Comparison of ENCODE assay signal across 29 cellular contexts in the genomic region with DNA sequence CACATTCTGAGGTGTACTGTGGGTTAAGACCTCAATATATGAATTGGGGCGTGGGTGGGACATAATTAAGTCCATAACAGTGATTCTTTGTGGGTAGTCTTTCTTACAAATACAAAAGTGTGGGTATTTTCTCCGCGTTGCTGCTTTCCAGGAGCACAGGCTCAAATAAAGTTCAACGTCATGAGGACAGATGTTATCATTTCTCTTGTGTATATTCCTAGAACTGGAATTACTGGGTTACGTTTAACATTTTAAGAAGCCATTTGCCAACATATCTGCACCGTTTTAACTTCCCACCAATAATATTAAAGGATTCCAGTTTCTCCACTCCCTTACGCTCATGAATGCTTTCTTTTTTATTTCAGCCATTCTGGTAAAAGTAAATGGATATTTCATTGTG.
"Had no signal": no experiment of that assay in that cellular context is flagged by ENCODE, and none has a peak within 500 bp of the region (broad histone marks: within the 10 kb centered on the region; RNA-seq: fewer than 3 reads in every experiment).

No MANE protein-coding gene starts in this region.

- ATAC-seq: effector memory CD8-positive, alpha-beta T cell; esophagus mucosa; foreskin keratinocyte; gastrocnemius medialis; gastroesophageal sphincter; heart left ventricle; heart right ventricle had no signal

- H2AFZ ChIP-seq: hepatocyte had no signal

- H3K4me3 Mint-ChIP-seq: dendritic cell treated with granulocyte-macrophage colony-stimulating factor and Interleukin-4, amounts not matched to agents 40 ng/mL and 50 ng/mL, for 4 days; effector memory CD8-positive, alpha-beta T cell; endodermal cell had no signal

- H3K4me1 ChIP-seq: foreskin keratinocyte, gastrocnemius medialis, heart right ventricle had no signal

- H3K27ac Mint-ChIP-seq: dendritic cell treated with granulocyte-macrophage colony-stimulating factor and Interleukin-4, amounts not matched to agents 40 ng/mL and 50 ng/mL, for 4 days; effector memory CD8-positive, alpha-beta T cell; endodermal cell had no signal

- H3K4me2 ChIP-seq: hepatocyte had no signal

- H3K9me3 ChIP-seq: colonic mucosa, esophagus muscularis mucosa, esophagus squamous epithelium, gastrocnemius medialis, gastroesophageal sphincter, heart left ventricle, heart right ventricle had no signal

- H3K27me3 Mint-ChIP-seq: dendritic cell treated with granulocyte-macrophage colony-stimulating factor and Interleukin-4, amounts not matched to agents 40 ng/mL and 50 ng/mL, for 4 days had no signal

- DNase-seq: colonic mucosa; cortex of kidney; dermis blood vessel endothelial cell; dorsolateral prefrontal cortex; effector CD4-positive, alpha-beta T cell; effector CD8-positive, alpha-beta T cell; effector memory CD4-positive, alpha-beta T cell; effector memory CD8-positive, alpha-beta T cell; endodermal cell; erythroblast; esophagus squamous epithelium; foreskin fibroblast; foreskin keratinocyte; foreskin melanocyte; gastrocnemius medialis; glutamatergic neuron; head of caudate nucleus; heart left ventricle; heart right ventricle had no signal

- H3K9me3 Mint-ChIP-seq: dendritic cell treated with granulocyte-macrophage colony-stimulating factor and Interleukin-4, amounts not matched to agents 40 ng/mL and 50 ng/mL, for 4 days; effector memory CD8-positive, alpha-beta T cell; endodermal cell had no signal

- H3K4me3 ChIP-seq: colonic mucosa, coronary artery, dorsolateral prefrontal cortex, esophagus muscularis mucosa, esophagus squamous epithelium, gastrocnemius medialis, gastroesophageal sphincter, heart left ventricle, heart right ventricle, hepatocyte had no signal

- H3K79me2 ChIP-seq: hepatocyte had no signal

- H3K36me3 ChIP-seq: colonic mucosa, esophagus muscularis mucosa, esophagus squamous epithelium, gastrocnemius medialis, gastroesophageal sphincter, heart left ventricle, heart right ventricle had no signal

- H3K4me1 Mint-ChIP-seq: endodermal cell had no signal

- H3K27ac ChIP-seq: colonic mucosa, coronary artery, dorsolateral prefrontal cortex, epithelial cell of prostate, esophagus muscularis mucosa, esophagus squamous epithelium, foreskin keratinocyte, gastrocnemius medialis, gastroesophageal sphincter, heart left ventricle, heart right ventricle, hepatocyte had no signal

- H3K27me3 ChIP-seq: colonic mucosa, esophagus muscularis mucosa, esophagus squamous epithelium, foreskin keratinocyte, gastrocnemius medialis, gastroesophageal sphincter, heart left ventricle, heart right ventricle, hepatocyte had no signal

- FAIRE-seq: endometrium, endothelial cell of umbilical vein, frontal cortex had no signal
